In the genomic region with DNA sequence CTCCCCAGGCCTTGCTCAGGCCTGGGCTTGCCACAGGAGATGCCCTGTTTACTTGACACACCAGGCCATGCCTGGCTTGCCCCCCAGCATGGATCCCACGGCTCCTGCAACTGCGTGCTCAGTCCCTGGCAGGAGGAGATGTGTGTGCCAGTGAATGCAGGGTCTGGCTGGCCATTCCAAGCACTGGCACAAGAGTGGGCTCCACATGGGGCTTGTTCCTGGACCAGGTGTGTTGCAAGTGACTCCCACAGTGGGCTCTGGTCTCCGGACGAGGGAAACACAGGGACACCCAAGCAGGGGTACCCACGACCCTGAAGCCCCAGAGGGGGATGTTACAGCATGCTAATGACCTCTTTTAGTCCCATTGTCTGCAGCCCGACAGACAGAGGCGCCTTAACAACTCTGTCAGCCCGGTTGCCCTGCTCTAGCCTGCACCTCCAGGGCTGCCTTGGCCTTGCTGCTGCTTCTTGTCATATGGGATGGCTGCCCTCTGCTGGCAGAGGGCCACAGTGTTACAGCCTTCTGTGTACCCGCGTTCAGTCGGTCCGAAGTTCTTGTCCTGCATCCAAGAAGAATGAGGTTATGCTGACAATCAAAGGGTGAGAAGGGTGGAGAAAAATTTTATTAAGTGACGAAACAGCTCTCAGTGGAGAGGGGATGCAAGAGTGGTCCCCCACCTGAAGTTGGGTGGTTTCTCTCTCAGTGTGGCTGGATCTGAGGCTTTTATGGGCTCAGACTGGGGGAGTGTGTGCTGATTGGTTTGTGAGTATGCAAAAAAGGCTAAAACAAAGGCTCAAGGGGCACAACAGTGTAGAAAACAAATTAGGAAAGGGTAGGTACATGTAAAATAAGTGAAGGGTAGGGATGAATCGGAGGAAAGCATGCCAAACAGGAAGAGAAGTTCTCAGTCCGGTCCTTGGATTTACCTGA, we compare ENCODE assay signal across 8 cellular contexts.
DNase-seq lines count a peak whose midpoint lies in the region; ATAC-seq, FAIRE-seq and TF ChIP-seq lines count a peak whose summit lies in the region.

No MANE protein-coding gene starts in this region.

- CTCF ChIA-PET in PC-9 (lab: Charles Lee) = no interaction called here

- no peak for ATAC-seq in HG03378 (IDR thresholded peaks at IDR 0.05; ENCODE audit: unreplicated experiment)
- no peak for ATAC-seq in GM18502 (IDR thresholded peaks at IDR 0.05; ENCODE audit: poor library complexity, unreplicated experiment)

- H3K27me3 ChIP-seq in PC-9 (ENCODE audit: insufficient read depth, low read depth) = no peaks in the 10 kb centered on the region

- no peaks in the 10 kb centered on the region for H3K4me1 ChIP-seq in PC-9 (replicated peaks; ENCODE audit: insufficient read depth)

- no peaks in the 10 kb centered on the region for H3K9me2 ChIP-seq in PC-9 (ENCODE audit: insufficient read depth)

- no peaks in the 10 kb centered on the region for H3K9me3 ChIP-seq in PC-9 (ENCODE audit: insufficient read depth, low read depth)

- FAIRE-seq in GM18507 (lab: Jason Lieb, UNC) = no peak

- DNase-seq in AG08395 (ENCODE audit: low spot score) (peak; percentile 10), GM18507 (ENCODE audit: extremely low spot score, insufficient read length, low read depth) (peak; percentile 8), PC-9 (no peak), iPS DF 19.7 (ENCODE audit: low read depth, low spot score) (peak; percentile 61)
- peak; percentile 43 for DNase-seq in activated naive CD4-positive, alpha-beta T cell treated with anti-CD3 and anti-CD28 coated beads, Interleukin-2, amount 50 U/mL, for 16 hours
- peak; percentile 9 to 25 for DNase-seq in stimulated activated CD4-positive, alpha-beta T cell treated with anti-CD3 and anti-CD28 coated beads, Interleukin-4, amount 100 ng/mL, for 48 hours (ENCODE audit: low read depth in 2 of 2)

- TF ChIP-seq CTCF in PC-9 (conservative IDR thresholded peaks at IDR 0.05) = peak; percentile 41; the same call in 1 of the 2 replicates

- no peaks in the 10 kb centered on the region for H3F3A ChIP-seq in PC-9 (ENCODE audit: insufficient read depth, low read depth)

- POLR2A ChIA-PET in PC-9 (lab: Charles Lee; ENCODE audit: unreplicated experiment) = no interaction called here

- no peaks in the 10 kb centered on the region for H3K36me3 ChIP-seq in PC-9 (ENCODE audit: low read depth)

- H2AFZ ChIP-seq in PC-9 = no peak overlapping the region

- no TSS peak for BruUV-seq in PC-9 (replicated peaks; lab: Mats Ljungman, UMichigan)

- no peaks in the 10 kb centered on the region for H3K79me2 ChIP-seq in PC-9 (ENCODE audit: low read depth)

- H3K4me2 ChIP-seq in PC-9 = no peak overlapping the region

- H3K27ac ChIP-seq in PC-9 = no peak overlapping the region

- H4K20me1 ChIP-seq in PC-9 (ENCODE audit: insufficient read depth) = no peaks in the 10 kb centered on the region

- intact Hi-C loops in PC-9 (cut with micrococcal nuclease; ENCODE audit: unreplicated experiment) = no loop called here

- no peak overlapping the region for H3K4me3 ChIP-seq in PC-9

Comparison
In these comparisons a context has a peak if more than half of its experiments do, and no peak if none do; other contexts are left out.
1. DNase-seq: peak in AG08395 (single experiment), GM18507 (single experiment), activated naive CD4-positive, alpha-beta T cell treated with anti-CD3 and anti-CD28 coated beads, Interleukin-2, amount 50 U/mL, for 16 hours (single experiment), iPS DF 19.7 (single experiment) and stimulated activated CD4-positive, alpha-beta T cell treated with anti-CD3 and anti-CD28 coated beads, Interleukin-4, amount 100 ng/mL, for 48 hours (2 of 2); none in PC-9 (0 of 2).